Comparison of ENCODE assay signal across 16 cellular contexts in the genomic region with DNA sequence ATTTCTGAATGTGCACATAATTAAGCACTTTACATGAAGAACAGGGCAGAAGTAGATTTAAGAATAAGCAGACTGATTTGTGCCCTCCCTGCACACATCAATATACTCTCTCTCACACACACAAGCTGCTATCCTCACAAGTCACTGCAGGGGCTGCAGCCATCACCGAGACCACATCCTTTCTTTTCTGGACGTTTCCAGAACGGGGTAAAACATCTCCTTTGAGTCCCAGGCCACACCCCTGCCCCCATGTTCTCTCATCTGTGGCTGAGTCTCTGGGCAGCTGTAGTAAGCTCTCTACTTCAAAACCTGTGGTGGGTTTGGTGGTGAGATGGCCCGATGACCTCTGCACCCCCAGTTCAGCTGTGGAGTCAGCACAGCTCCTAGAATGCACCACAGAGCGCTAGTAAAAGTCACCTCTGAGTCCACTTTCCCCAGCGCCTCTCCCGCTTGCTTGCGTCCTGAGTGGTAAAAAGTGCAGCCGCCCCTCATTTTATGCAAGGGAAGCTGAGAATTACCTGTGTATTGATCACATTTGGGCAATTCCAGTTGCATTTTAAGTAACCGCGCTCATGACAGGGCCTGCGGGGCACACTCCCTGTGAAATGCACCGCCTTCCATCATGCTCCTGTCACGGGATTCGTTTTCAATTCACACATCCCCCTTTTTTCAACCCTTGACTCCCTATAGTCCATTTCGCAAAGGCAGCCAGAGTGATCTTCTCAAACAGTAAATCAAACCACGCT.
DNase-seq lines count a peak whose midpoint lies in the region; ATAC-seq and TF ChIP-seq lines count a peak whose summit lies in the region.
"Had no signal": no experiment of that assay in that cellular context is flagged by ENCODE, and none has a peak within 500 bp of the region (broad histone marks: within the 10 kb centered on the region; RNA-seq: fewer than 3 reads in every experiment).

No MANE protein-coding gene starts in this region.

- no peaks in the 10 kb centered on the region for H3K9me2 ChIP-seq in Karpas-422 (replicated peaks; ENCODE audit: insufficient read depth, low read length)

- H3K4me2 ChIP-seq in Karpas-422 (ENCODE audit: low read depth, low read length, poor library complexity, severe bottlenecking) = no peak overlapping the region

- H3K27ac Mint-ChIP-seq in CD4-positive, CD25-positive, alpha-beta regulatory T cell = peak overlapping the region; percentile 68 to 84 (median 77)
- peak overlapping the region; percentile 75 to 81 for H3K27ac Mint-ChIP-seq in natural killer cell

- no peak for ATAC-seq in CD4-positive, CD25-positive, alpha-beta regulatory T cell (ENCODE audit: low read depth in 2 of 2)
- ATAC-seq in natural killer cell = peak; percentile 74 to 84 (median 82)
- ATAC-seq in psoas muscle = no peak
- ATAC-seq: body of pancreas had no signal

- no peak overlapping the region for H3K4me3 ChIP-seq in CD4-positive, CD25-positive, alpha-beta regulatory T cell (ENCODE audit: low read depth, low read length)
- H3K4me3 ChIP-seq in Karpas-422 (ENCODE audit: low read length) (no peak overlapping the region), brain microvascular endothelial cell (ENCODE audit: low read depth, low read length) (no peak overlapping the region), psoas muscle (no peak overlapping the region)
- H3K4me3 ChIP-seq: body of pancreas, lung, MG63 had no signal

- DNase-seq in CD4-positive, CD25-positive, alpha-beta regulatory T cell = no peak
- no peak for DNase-seq in Karpas-422
- DNase-seq in brain microvascular endothelial cell = no peak
- DNase-seq in natural killer cell = no peak
- no peak for DNase-seq in AML-193 (lab: John Stamatoyannopoulos, UW)
- no peak for DNase-seq in NOMO-1 treated with DMSO at 0.1 percent for 48 hours (lab: John Stamatoyannopoulos, UW; ENCODE audit: unreplicated experiment)
- DNase-seq in psoas muscle = no peak
- DNase-seq in NK-92 treated with Interleukin-12 subunit alpha and Interleukin-12 subunit beta, amount 100 ng/mL, for 24 hours (lab: John Stamatoyannopoulos, UW) = no peak
- DNase-seq: activated CD8-positive, alpha-beta memory T cell treated with anti-CD3 and anti-CD28 coated beads for 24 hours; body of pancreas; dermis blood vessel endothelial cell; H7; MG63; NCI-H1694 treated with DMSO at 0.1 percent for 48 hours; NCI-H446 treated with DMSO at 0.1 percent for 48 hours had no signal

- peaks cover 28% of the 10 kb centered on the region for H3K36me3 Mint-ChIP-seq in CD4-positive, CD25-positive, alpha-beta regulatory T cell
- peaks cover 5% of the 10 kb centered on the region for H3K36me3 Mint-ChIP-seq in natural killer cell

- no peaks in the 10 kb centered on the region for H3K9me3 ChIP-seq in CD4-positive, CD25-positive, alpha-beta regulatory T cell (ENCODE audit: control insufficient read depth in 2 of 2, low read length in 2 of 2)
- no peaks in the 10 kb centered on the region for H3K9me3 ChIP-seq in Karpas-422 (ENCODE audit: low read length)
- H3K9me3 ChIP-seq in psoas muscle = no peaks in the 10 kb centered on the region
- H3K9me3 ChIP-seq: body of pancreas, MG63 had no signal

- TF ChIP-seq CTCF in brain microvascular endothelial cell (IDR thresholded peaks at IDR 0.05; ENCODE audit: low read depth, low read length, missing control alignments) = peak; percentile 5
- no peak for TF ChIP-seq CTCF in natural killer cell (IDR thresholded peaks at IDR 0.05)
- TF ChIP-seq CTCF in psoas muscle (IDR thresholded peaks at IDR 0.05) = no peak

- in situ Hi-C loops in brain microvascular endothelial cell (cut with HindIII; ENCODE audit: low pct_ligation_motif_present, low sequenced_read_pairs) = no loop called here

- no peak overlapping the region for H3K9ac ChIP-seq in Karpas-422 (ENCODE audit: low read length)

- no peaks in the 10 kb centered on the region for H3K27me3 Mint-ChIP-seq in CD4-positive, CD25-positive, alpha-beta regulatory T cell
- H3K27me3 Mint-ChIP-seq in natural killer cell (ENCODE audit: low read depth in 2 of 2) = no peaks in the 10 kb centered on the region

- H3K79me2 ChIP-seq in Karpas-422 (ENCODE audit: low read length) = peaks cover 57% of the 10 kb centered on the region

- peaks cover 21 to 53% (median 41%) of the 10 kb centered on the region in 4 donors for H3K4me1 Mint-ChIP-seq in CD4-positive, CD25-positive, alpha-beta regulatory T cell
- H3K4me1 Mint-ChIP-seq in natural killer cell = peaks cover 87 to 89% of the 10 kb centered on the region in 2 donors

- intact Hi-C loops in natural killer cell (cut with micrococcal nuclease) (no loop called here), psoas muscle (cut with DNase I) (no loop called here)

- 94 to 96% (median 95%) methylated on average over 17 of the region's 17 CpGs for WGBS in psoas muscle, 3 donors

- H3K36me3 ChIP-seq in CD4-positive, CD25-positive, alpha-beta regulatory T cell (ENCODE audit: control insufficient read depth, insufficient read depth, low read length) = peaks cover 52% of the 10 kb centered on the region
- H3K36me3 ChIP-seq in Karpas-422 (ENCODE audit: insufficient read depth, low read length) (peaks cover 25% of the 10 kb centered on the region), brain microvascular endothelial cell (replicated peaks) (no peaks in the 10 kb centered on the region), psoas muscle (ENCODE audit: insufficient read depth in 1 of 2, low read depth in 1 of 2) (peaks cover 0 to 4% of the 10 kb centered on the region in 2 donors)
- H3K36me3 ChIP-seq: MG63 had no signal

- no peaks in the 10 kb centered on the region for H4K20me1 ChIP-seq in Karpas-422 (ENCODE audit: insufficient read depth, low read depth, low read length)

- H3K27ac ChIP-seq in CD4-positive, CD25-positive, alpha-beta regulatory T cell (ENCODE audit: insufficient read depth, low read length, poor library complexity, severe bottlenecking) = no peak overlapping the region
- H3K27ac ChIP-seq in Karpas-422 (ENCODE audit: low read length) = peak overlapping the region; percentile 60
- no peak overlapping the region for H3K27ac ChIP-seq in brain microvascular endothelial cell
- H3K27ac ChIP-seq in psoas muscle = no peak overlapping the region

- H3K4me3 Mint-ChIP-seq in CD4-positive, CD25-positive, alpha-beta regulatory T cell = peak overlapping the region in 1 of 4 donors; percentile 34
- peak overlapping the region; percentile 55 for H3K4me3 Mint-ChIP-seq in natural killer cell

- peaks cover 36% of the 10 kb centered on the region for H3K4me1 ChIP-seq in CD4-positive, CD25-positive, alpha-beta regulatory T cell (ENCODE audit: control insufficient read depth, insufficient read depth, low read length, poor library complexity, severe bottlenecking)
- peaks cover 51% of the 10 kb centered on the region for H3K4me1 ChIP-seq in Karpas-422 (ENCODE audit: low read length)
- peaks cover 6% of the 10 kb centered on the region for H3K4me1 ChIP-seq in psoas muscle

- H3K27me3 ChIP-seq in CD4-positive, CD25-positive, alpha-beta regulatory T cell (ENCODE audit: control insufficient read depth, insufficient read depth, low read length) = no peaks in the 10 kb centered on the region
- no peaks in the 10 kb centered on the region for H3K27me3 ChIP-seq in Karpas-422 (ENCODE audit: low read length)
- no peaks in the 10 kb centered on the region for H3K27me3 ChIP-seq in brain microvascular endothelial cell (replicated peaks)
- no peaks in the 10 kb centered on the region for H3K27me3 ChIP-seq in psoas muscle (ENCODE audit: insufficient read depth in 3 of 3, low read length in 2 of 3)
- H3K27me3 ChIP-seq: body of pancreas, MG63 had no signal

- H3K9me3 Mint-ChIP-seq in CD4-positive, CD25-positive, alpha-beta regulatory T cell = no peaks in the 10 kb centered on the region
- H3K9me3 Mint-ChIP-seq in natural killer cell = no peaks in the 10 kb centered on the region

- H2AFZ ChIP-seq in Karpas-422 (ENCODE audit: low read length) = no peak overlapping the region

Comparison
In these comparisons a context has a peak if more than half of its experiments do, and no peak if none do; other contexts are left out.
1. ATAC-seq: peak in natural killer cell (3 of 3); none in CD4-positive, CD25-positive, alpha-beta regulatory T cell (0 of 2) and psoas muscle (0 of 4).